Comparison of ENCODE assay signal across 20 cellular contexts in the genomic region with DNA sequence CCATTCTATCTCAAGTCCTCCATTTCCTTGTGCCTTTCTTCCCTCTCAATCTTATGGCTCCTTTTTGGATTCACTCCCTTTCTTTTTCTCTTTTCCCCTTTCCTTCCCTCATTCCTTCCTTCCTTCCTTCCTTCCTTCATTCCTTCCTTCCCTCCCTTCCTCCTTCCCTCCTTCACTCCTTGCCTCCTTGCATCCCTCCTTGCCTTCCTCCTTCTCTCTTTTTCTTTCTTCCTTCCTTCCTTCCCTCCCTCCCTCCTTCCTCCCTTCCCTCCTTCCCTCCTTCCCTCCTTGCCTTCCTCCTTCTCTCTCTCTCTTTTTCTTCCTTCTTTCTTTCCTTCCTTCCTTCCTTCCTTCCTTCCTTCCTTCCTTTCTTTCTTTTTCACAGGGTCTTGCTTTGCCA.
"Had no signal": no experiment of that assay in that cellular context is flagged by ENCODE, and none has a peak within 500 bp of the region (broad histone marks: within the 10 kb centered on the region; RNA-seq: fewer than 3 reads in every experiment).

No MANE protein-coding gene starts in this region.

- DNase-seq: Kasumi-1, MM.1S, NCI-H1092 treated with DMSO at 0.1 percent for 48 hours, NCI-H1436, NCI-H187, NCI-H2029, NCI-H2081 treated with DMSO at 0.1 percent for 48 hours, NCI-H2171, NCI-H226, NCI-H446, NCI-H510A, NCI-H69, NCI-H774, Right ventricle myocardium superior, RPMI8226, SIG-M5 had no signal

- H3K4me2 ChIP-seq: KMS-11 had no signal

- H3K9ac ChIP-seq: KMS-11 had no signal

- H3K27ac ChIP-seq: HL-60, KMS-11, SJSA1, SK-N-MC had no signal

- H3K9me3 ChIP-seq: SJSA1 had no signal

- H3K27me3 ChIP-seq: SJSA1 had no signal

- H3K36me3 ChIP-seq: SJSA1 had no signal

- H3K4me3 ChIP-seq: SJSA1, SK-N-MC had no signal
